Comparison of ENCODE assay signal across 1 cellular context in genomic region chr11:134267466-134267865, GRCh38.
A peak's percentile ranks its signal among the peaks of the same experiment; 100 is the strongest.
TF ChIP-seq lines count a peak whose summit lies in the region.

No MANE protein-coding gene starts in this region.

TF ChIP-seq in H1, 55 proteins besides CTCF, POLR2A, EP300 and RAD21:
- TF ChIP-seq E2F6 (IDR thresholded peaks at IDR 0.05) (peak; percentile 88), HDAC2 (IDR thresholded peaks at IDR 0.05; ENCODE audit: borderline replicate concordance in 1 of 2, low read depth in 2 of 2, low read length in 2 of 2) (no peak), MAX (IDR thresholded peaks at IDR 0.05) (peak; percentile 87)
